In genomic region chr1:109932232-109932631, GRCh38 we compare ENCODE assay signal across 16 cellular contexts.
"Had no signal": no experiment of that assay in that cellular context is flagged by ENCODE, and none has a peak within 500 bp of the region (broad histone marks: within the 10 kb centered on the region; RNA-seq: fewer than 3 reads in every experiment).

No MANE protein-coding gene starts in this region.

- H3K27ac ChIP-seq: prostate gland, SJCRH30 had no signal

- H3K36me3 ChIP-seq: breast epithelium, prostate gland, SJCRH30, uterus had no signal

- H3K4me1 Mint-ChIP-seq: activated B cell treated with CpG ODN at 0.5 μM for 24 hours had no signal

- ATAC-seq: activated T-cell treated with anti-CD3 and anti-CD28 coated beads, Interleukin-2, amount 50 U/mL, for 4 hours; left ventricle myocardium superior; natural killer cell treated with Interleukin-12 subunit alpha and Interleukin-12 subunit beta and Interleukin-15 and Interleukin-18, amount 100 ng/mL, for 72 hours had no signal

- H3K4me3 Mint-ChIP-seq: activated B cell treated with CpG ODN at 0.5 μM for 24 hours; activated naive CD8-positive, alpha-beta T cell treated with anti-CD3 and anti-CD28 coated beads, Interleukin-2, amount 10 ng/mL, durations not matched to agents 7 days and 5 days; activated T-cell treated with anti-CD3 and anti-CD28 coated beads, Interleukin-2, amount 50 U/mL, for 4 hours; natural killer cell treated with Interleukin-12 subunit alpha and Interleukin-12 subunit beta and Interleukin-15 and Interleukin-18, amount 100 ng/mL, for 72 hours had no signal

- H3K4me3 ChIP-seq: breast epithelium, dorsolateral prefrontal cortex, prostate gland, sigmoid colon, SJCRH30, spleen, thyroid gland, uterus had no signal

- DNase-seq: activated B cell treated with CpG ODN at 0.5 μM for 24 hours; activated naive CD4-positive, alpha-beta T cell; activated naive CD8-positive, alpha-beta T cell treated with anti-CD3 and anti-CD28 coated beads, Interleukin-2, amount 10 ng/mL, durations not matched to agents 7 days and 5 days; activated T-cell treated with anti-CD3 and anti-CD28 coated beads, Interleukin-2, amount 50 U/mL, for 4 hours; anterior cingulate cortex; dorsolateral prefrontal cortex; left ventricle myocardium superior; mesendoderm; sigmoid colon; SJCRH30; spleen; thyroid gland; uterus had no signal

- H3K27ac Mint-ChIP-seq: activated B cell treated with CpG ODN at 0.5 μM for 24 hours; natural killer cell treated with Interleukin-12 subunit alpha and Interleukin-12 subunit beta and Interleukin-15 and Interleukin-18, amount 100 ng/mL, for 72 hours had no signal

- H3K27me3 ChIP-seq: breast epithelium, dorsolateral prefrontal cortex, sigmoid colon, SJCRH30, spleen, thyroid gland, uterus had no signal

- H3K9me3 ChIP-seq: prostate gland, sigmoid colon, thyroid gland had no signal

- H3K4me1 ChIP-seq: SJCRH30 had no signal
